Comparison of ENCODE assay signal across 20 cellular contexts in the genomic region with DNA sequence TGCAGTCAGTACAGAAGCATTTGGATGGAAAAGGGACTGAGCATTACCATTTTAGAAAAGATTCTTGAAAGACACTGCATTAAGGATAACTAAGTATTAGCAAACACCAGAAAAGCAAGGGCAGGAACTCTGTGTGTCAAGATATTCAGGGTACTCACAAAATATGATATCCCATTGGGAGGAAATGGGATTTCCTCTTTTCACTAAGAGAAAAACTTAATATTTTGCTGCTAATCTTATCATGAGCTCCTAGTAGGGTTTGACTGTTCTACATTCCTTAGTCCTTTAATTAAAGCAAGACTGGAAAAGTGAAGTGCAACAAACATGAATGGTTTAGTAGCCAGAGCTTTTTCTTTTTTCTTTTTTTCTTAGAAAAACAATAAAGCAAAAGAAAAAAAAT.
A peak's percentile ranks its signal among the peaks of the same experiment; 100 is the strongest.
DNase-seq lines count a peak whose midpoint lies in the region; ATAC-seq, FAIRE-seq and TF ChIP-seq lines count a peak whose summit lies in the region.
"Had no signal": no experiment of that assay in that cellular context is flagged by ENCODE, and none has a peak within 500 bp of the region (broad histone marks: within the 10 kb centered on the region; RNA-seq: fewer than 3 reads in every experiment).

No MANE protein-coding gene starts in this region.

- intact Hi-C loops in Right ventricle myocardium superior (cut with DNase I): no loop called here
- intact Hi-C loops in left ventricle myocardium inferior (cut with micrococcal nuclease): no loop called here

- H3K4me2 ChIP-seq in BLaER1 (0 out of 2 replicates have a peak overlapping the region, but pooled peaks have one; percentile 18), osteoblast (ENCODE audit: insufficient read depth, low read length) (no peak overlapping the region)
- H3K4me2 ChIP-seq: BLaER1 treated with 17β-estradiol and CSF1 and Interleukin-3, amounts not matched to agents 10 nM and 100 nM had no signal

- H3K4me1 ChIP-seq in left ventricle myocardium inferior: peaks cover 21% of the 10 kb centered on the region
- 0 out of 2 replicates have a peak, but pooled peaks cover 6% of the 10 kb centered on the region for H3K4me1 ChIP-seq in BLaER1
- peaks cover 5% of the 10 kb centered on the region for H3K4me1 ChIP-seq in osteoblast (ENCODE audit: insufficient read depth, low read length)
- H3K4me1 ChIP-seq: HAP-1 had no signal

- DNase-seq in Right ventricle myocardium superior (no peak), left ventricle myocardium inferior (no peak), osteoblast (ENCODE audit: insufficient read length, low spot score, missing footprints) (no peak), NCI-H1092 (lab: John Stamatoyannopoulos, UW) (no peak), frontal cortex (ENCODE audit: low spot score in 2 of 2) (no peak)
- DNase-seq: Calu3; CD4-positive, alpha-beta memory T cell; COR-L47; DMS53; DMS79 treated with DMSO at 0.1 percent for 48 hours; GF-D8; GOT3; HFFc6 had no signal

- FAIRE-seq in frontal cortex (lab: Jason Lieb, UNC): no peak
- FAIRE-seq: A204.1, GM12891, H54 had no signal

- ATAC-seq in Right ventricle myocardium superior (ENCODE audit: poor library complexity): peak; percentile 22

- no peaks in the 10 kb centered on the region for H3K36me3 ChIP-seq in left ventricle myocardium inferior
- no peaks in the 10 kb centered on the region for H3K36me3 ChIP-seq in BLaER1
- no peaks in the 10 kb centered on the region for H3K36me3 ChIP-seq in osteoblast (ENCODE audit: insufficient read depth, low read length)
- H3K36me3 ChIP-seq: BLaER1 treated with 17β-estradiol and CSF1 and Interleukin-3, amounts not matched to agents 10 nM and 100 nM; HAP-1 had no signal

- H4K20me1 ChIP-seq in BLaER1 (no peaks in the 10 kb centered on the region), osteoblast (ENCODE audit: insufficient read depth, low read length) (no peaks in the 10 kb centered on the region)
- H4K20me1 ChIP-seq: BLaER1 treated with 17β-estradiol and CSF1 and Interleukin-3, amounts not matched to agents 10 nM and 100 nM had no signal

- no peak for TF ChIP-seq CTCF in left ventricle myocardium inferior (IDR thresholded peaks at IDR 0.05; ENCODE audit: borderline replicate concordance)
- no peak for TF ChIP-seq CTCF in osteoblast (IDR thresholded peaks at IDR 0.05; ENCODE audit: extremely low read depth, low read depth, low read length)

- H3K9me3 ChIP-seq in left ventricle myocardium inferior (replicated peaks) (peaks cover 15% of the 10 kb centered on the region), BLaER1 (no peaks in the 10 kb centered on the region), osteoblast (ENCODE audit: low read depth, low read length) (no peaks in the 10 kb centered on the region)
- H3K9me3 ChIP-seq: HAP-1 had no signal

- no peaks in the 10 kb centered on the region for H3K79me2 ChIP-seq in osteoblast (ENCODE audit: insufficient read depth, low read length)

- H3K27ac ChIP-seq in left ventricle myocardium inferior (replicated peaks) (no peak overlapping the region), BLaER1 (no peak overlapping the region), osteoblast (ENCODE audit: low read depth, low read length) (no peak overlapping the region)
- H3K27ac ChIP-seq: 22Rv1; BLaER1 treated with 17β-estradiol and CSF1 and Interleukin-3, amounts not matched to agents 10 nM and 100 nM had no signal

- no peak overlapping the region for H3K9ac ChIP-seq in BLaER1
- H3K9ac ChIP-seq: BLaER1 treated with 17β-estradiol and CSF1 and Interleukin-3, amounts not matched to agents 10 nM and 100 nM had no signal

- H2AFZ ChIP-seq in osteoblast (ENCODE audit: low read length): peak overlapping the region; percentile 1

- H3K27me3 ChIP-seq in left ventricle myocardium inferior (ENCODE audit: low read depth) (no peaks in the 10 kb centered on the region), BLaER1 (no peaks in the 10 kb centered on the region), osteoblast (ENCODE audit: insufficient read depth, low read length) (no peaks in the 10 kb centered on the region)
- H3K27me3 ChIP-seq: BLaER1 treated with 17β-estradiol and CSF1 and Interleukin-3, amounts not matched to agents 10 nM and 100 nM had no signal

- H3K4me3 ChIP-seq in left ventricle myocardium inferior (no peak overlapping the region), BLaER1 (no peak overlapping the region), osteoblast (ENCODE audit: insufficient read depth, low read length) (no peak overlapping the region)
- H3K4me3 ChIP-seq: BLaER1 treated with 17β-estradiol and CSF1 and Interleukin-3, amounts not matched to agents 10 nM and 100 nM; HAP-1 had no signal
